Comparison of ENCODE assay signal across 29 cellular contexts in genomic region chr9:16252631-16253030, GRCh38.
DNase-seq lines count a peak whose midpoint lies in the region; ATAC-seq, FAIRE-seq and TF ChIP-seq lines count a peak whose summit lies in the region.
"Had no signal": no experiment of that assay in that cellular context is flagged by ENCODE, and none has a peak within 500 bp of the region (broad histone marks: within the 10 kb centered on the region; RNA-seq: fewer than 3 reads in every experiment).

No MANE protein-coding gene starts in this region.

- H3K9me3 ChIP-seq in HAP-1 (no peaks in the 10 kb centered on the region), PC-3 (ENCODE audit: low read length) (no peaks in the 10 kb centered on the region)
- H3K9me3 ChIP-seq: Peyer's patch, stomach, vagina had no signal

- no peaks in the 10 kb centered on the region for H3F3A ChIP-seq in PC-3 (ENCODE audit: low read length, unreplicated experiment)

- H3K4me3 ChIP-seq in HAP-1 (no peak overlapping the region), PC-3 (ENCODE audit: low read length) (no peak overlapping the region), foreskin fibroblast (ENCODE audit: low read depth in 1 of 2, low read length in 2 of 2) (no peak overlapping the region), coronary artery (no peak overlapping the region)
- H3K4me3 ChIP-seq: BLaER1, K562, Peyer's patch, stomach, vagina had no signal

- POLR2A ChIA-PET in PC-3 (lab: Charles Lee; ENCODE audit: unreplicated experiment), result no interaction called here

- no peaks in the 10 kb centered on the region for H3K9me2 ChIP-seq in PC-3 (replicated peaks; ENCODE audit: low read length)

- in situ Hi-C loops in HAP-1 (cut with MboI; ENCODE audit: low sequenced_read_pairs), result no loop called here

- H4K20me1 ChIP-seq in PC-3 (ENCODE audit: low read length), result no peaks in the 10 kb centered on the region
- H4K20me1 ChIP-seq: BLaER1 had no signal

- peak; percentile 57 for ATAC-seq in PC-3
- ATAC-seq: esophagus mucosa, foreskin keratinocyte, K562, sciatic nerve had no signal

- intact Hi-C loops in PC-3 (cut with micrococcal nuclease), result no loop called here

- H3K36me3 ChIP-seq in HAP-1 (replicated peaks) (no peaks in the 10 kb centered on the region), PC-3 (ENCODE audit: low read depth, low read length) (no peaks in the 10 kb centered on the region)
- H3K36me3 ChIP-seq: BLaER1, Peyer's patch, stomach, vagina had no signal

- H3K79me2 ChIP-seq in PC-3 (ENCODE audit: low read length), result no peaks in the 10 kb centered on the region

- H2AFZ ChIP-seq in PC-3 (ENCODE audit: low read length), result no peak overlapping the region

- no peak overlapping the region for H3K27ac ChIP-seq in PC-3 (ENCODE audit: low read length)
- H3K27ac ChIP-seq in coronary artery, result no peak overlapping the region
- H3K27ac ChIP-seq: foreskin keratinocyte, Peyer's patch, stomach, vagina had no signal

- TF ChIP-seq CTCF in PC-3 (conservative IDR thresholded peaks at IDR 0.05; ENCODE audit: low read depth, low read length) (no peak), foreskin fibroblast (IDR thresholded peaks at IDR 0.05; ENCODE audit: low read depth, low read length) (no peak), coronary artery (IDR thresholded peaks at IDR 0.05) (no peak)

- no TSS peak for BruUV-seq in PC-3 (replicated peaks; lab: Mats Ljungman, UMichigan)

- DNase-seq in HAP-1 (ENCODE audit: low spot score in 2 of 2) (peak; percentile 67 to 72), PC-3 (peak; percentile 18), left kidney (ENCODE audit: low read depth, low spot score) (peak; percentile 54), urothelium cell line (ENCODE audit: low spot score) (peak; percentile 13), foreskin fibroblast (no peak), coronary artery (ENCODE audit: low spot score) (no peak), medulla oblongata (ENCODE audit: extremely low spot score) (no peak)
- DNase-seq: activated CD4-positive, alpha-beta memory T cell treated with anti-CD3 and anti-CD28 coated beads, Interleukin-2, amount 10 ng/mL, durations not matched to agents 7 days and 5 days; activated CD4-positive, alpha-beta T cell treated with anti-CD3 and anti-CD28 coated beads for 1 hour; activated CD8-positive, alpha-beta memory T cell treated with anti-CD3 and anti-CD28 coated beads, Interleukin-2, amount 50 U/mL, for 4 hours; activated naive CD4-positive, alpha-beta T cell treated with Interleukin-2 at 50 U/mL for 16 hours; central memory CD4-positive, alpha-beta T cell; foreskin keratinocyte; head of caudate nucleus; NCI-H1105; NCI-H187 treated with DMSO at 0.1 percent for 48 hours; NCI-H69; Peyer's patch; SHP77 treated with DMSO at 0.1 percent for 48 hours; stimulated activated CD4-positive, alpha-beta T cell treated with anti-CD3 and anti-CD28 coated beads, Interleukin-12 subunit alpha, Interleukin-12 subunit beta, amount 100 ng/mL, for 4 hours; stimulated activated CD4-positive, alpha-beta T cell treated with anti-CD3 and anti-CD28 coated beads, Interleukin-2, amount 100 ng/mL, for 48 hours; stomach had no signal

- no peak overlapping the region for H3K4me2 ChIP-seq in PC-3 (ENCODE audit: low read length)

- FAIRE-seq in urothelium cell line (lab: Jason Lieb, UNC), result no peak
- FAIRE-seq: GM12892, HTR-8/SVneo, K562 had no signal

- CTCF ChIA-PET in PC-3 (lab: Charles Lee), result no interaction called here

- no peaks in the 10 kb centered on the region for H3K27me3 ChIP-seq in HAP-1 (ENCODE audit: low read depth)
- H3K27me3 ChIP-seq in PC-3 (ENCODE audit: low read length), result no peaks in the 10 kb centered on the region
- H3K27me3 ChIP-seq: BLaER1, foreskin keratinocyte, Peyer's patch, stomach, vagina had no signal

- no peak overlapping the region for H3K9ac ChIP-seq in PC-3 (ENCODE audit: low read length)
- H3K9ac ChIP-seq: BLaER1 had no signal

- H3K4me1 ChIP-seq in HAP-1 (peaks cover 6% of the 10 kb centered on the region), PC-3 (ENCODE audit: insufficient read depth, low read length) (peaks cover 13% of the 10 kb centered on the region)
- H3K4me1 ChIP-seq: foreskin keratinocyte, Peyer's patch, stomach had no signal

Comparison
In these comparisons a context has a peak if more than half of its experiments do, and no peak if none do; other contexts are left out.
1. DNase-seq: peak in HAP-1 (2 of 2), PC-3 (single experiment), left kidney (single experiment) and urothelium cell line (single experiment); none in foreskin fibroblast (0 of 2), coronary artery (single experiment) and medulla oblongata (single experiment).